In genomic region chr2:76700894-76701293, GRCh38 we compare ENCODE assay signal across 5 cellular contexts.
"Had no signal": no experiment of that assay in that cellular context is flagged by ENCODE, and none has a peak within 500 bp of the region (broad histone marks: within the 10 kb centered on the region; RNA-seq: fewer than 3 reads in every experiment).

No MANE protein-coding gene starts in this region.

- DNase-seq: IMR-90, KBM-7, KG1 had no signal

- H3K27ac ChIP-seq: HL-60 had no signal

- H3K4me3 ChIP-seq: K562 had no signal
